Comparison of ENCODE assay signal across 8 cellular contexts in the genomic region with DNA sequence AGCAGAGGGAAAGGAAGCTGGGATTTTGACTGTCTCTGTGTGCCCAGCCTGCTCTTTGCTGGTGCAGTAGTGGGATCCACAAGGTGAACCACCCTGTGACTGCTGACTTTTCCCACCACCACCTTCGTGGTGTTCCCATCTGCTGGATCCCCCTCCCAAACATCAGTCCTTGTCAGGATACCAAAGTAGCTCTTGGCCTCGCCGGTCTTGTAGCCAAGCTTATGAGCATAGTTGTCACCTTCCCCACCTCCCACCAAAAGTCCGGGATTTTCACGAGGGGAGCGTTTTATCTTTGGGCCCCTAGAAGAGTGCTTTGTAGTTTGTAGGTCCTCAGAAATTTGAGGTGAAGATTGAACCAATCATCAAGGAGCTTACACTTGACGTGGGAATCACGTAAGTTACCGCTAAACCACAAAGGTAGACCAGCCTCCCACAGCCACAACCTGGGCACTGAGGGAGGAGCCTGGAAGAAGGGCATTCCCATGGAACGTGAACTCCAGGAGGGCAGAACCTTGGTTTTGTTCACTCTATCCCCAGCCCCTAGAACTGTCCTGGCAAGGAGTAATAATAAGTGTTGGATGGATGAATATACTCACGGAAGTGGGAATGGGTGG. TPM values are rescaled to one million over a fixed set of nuclear protein-coding genes. Genes with fewer than 3 reads are reported as not detected.
DNase-seq lines count a peak whose midpoint lies in the region; ATAC-seq and TF ChIP-seq lines count a peak whose summit lies in the region.

No MANE protein-coding gene starts in this region.

- H3K27me3 Mint-ChIP-seq in T-helper 1 cell treated with Interleukin-12 subunit alpha and Interleukin-12 subunit beta and Interleukin-4 antibody, amounts not matched to agents 30 μg/mL and 1 μg/mL, for 36 hours (ENCODE audit: low read depth): no peaks in the 10 kb centered on the region

- H3K9me3 ChIP-seq in esophagus (ENCODE audit: control insufficient read depth in 2 of 2, insufficient read depth in 1 of 2, low read depth in 1 of 2, low read length in 1 of 2): no peaks in the 10 kb centered on the region
- no peaks in the 10 kb centered on the region for H3K9me3 ChIP-seq in skeletal muscle satellite cell (replicated peaks; ENCODE audit: low read length)

- H3K36me3 ChIP-seq in esophagus (ENCODE audit: control insufficient read depth in 2 of 2, insufficient read depth in 2 of 2, low read length in 1 of 2) (no peaks in the 10 kb centered on the region), skeletal muscle satellite cell (ENCODE audit: insufficient read depth, low read length) (no peaks in the 10 kb centered on the region)

- H3K4me1 Mint-ChIP-seq in T-helper 1 cell treated with Interleukin-12 subunit alpha and Interleukin-12 subunit beta and Interleukin-4 antibody, amounts not matched to agents 30 μg/mL and 1 μg/mL, for 36 hours (ENCODE audit: low read depth): peaks cover 52% of the 10 kb centered on the region

- no peak overlapping the region for H3K9ac ChIP-seq in skeletal muscle satellite cell (ENCODE audit: low read depth, low read length)

- peaks cover 16% of the 10 kb centered on the region for H3K36me3 Mint-ChIP-seq in T-helper 1 cell treated with Interleukin-12 subunit alpha and Interleukin-12 subunit beta and Interleukin-4 antibody, amounts not matched to agents 30 μg/mL and 1 μg/mL, for 36 hours (ENCODE audit: low read depth)

- 60 to 66% methylated on average over 11 of the region's 11 CpGs for WGBS in esophagus, 2 donors

- peak overlapping the region; percentile 83 for H3K27ac Mint-ChIP-seq in T-helper 1 cell treated with Interleukin-12 subunit alpha and Interleukin-12 subunit beta and Interleukin-4 antibody, amounts not matched to agents 30 μg/mL and 1 μg/mL, for 36 hours

- H3K27ac ChIP-seq in esophagus (ENCODE audit: low read depth in 2 of 2, low read length in 1 of 2): peak overlapping the region; percentile 84 to 90

- H3K4me1 ChIP-seq in esophagus (ENCODE audit: control insufficient read depth in 2 of 2, insufficient read depth in 2 of 2, low read length in 1 of 2) (peaks cover 10 to 27% of the 10 kb centered on the region in 2 donors), skeletal muscle satellite cell (ENCODE audit: control insufficient read depth, insufficient read depth, low read length) (peaks cover 35% of the 10 kb centered on the region)

- H3K4me3 ChIP-seq in HFF-Myc (replicated peaks; ENCODE audit: low read depth, low read length): peak overlapping the region; percentile 86
- peak overlapping the region; percentile 78 to 87 for H3K4me3 ChIP-seq in esophagus (ENCODE audit: low read depth in 1 of 2, low read length in 2 of 2)
- H3K4me3 ChIP-seq in skeletal muscle satellite cell (ENCODE audit: low read length): peak overlapping the region; percentile 97

- TF ChIP-seq CTCF in HFF-Myc (IDR thresholded peaks at IDR 0.05; ENCODE audit: low read depth, low read length, missing control alignments): no peak

- H3K27me3 ChIP-seq in esophagus (ENCODE audit: control insufficient read depth in 1 of 2, insufficient read depth in 2 of 2, low read length in 2 of 2) (no peaks in the 10 kb centered on the region), skeletal muscle satellite cell (ENCODE audit: control insufficient read depth, insufficient read depth, low read length) (no peaks in the 10 kb centered on the region)

- peak overlapping the region; percentile 94 for H3K4me2 ChIP-seq in skeletal muscle satellite cell (ENCODE audit: low read length)

- peak overlapping the region; percentile 77 for H3K4me3 Mint-ChIP-seq in T-helper 1 cell treated with Interleukin-12 subunit alpha and Interleukin-12 subunit beta and Interleukin-4 antibody, amounts not matched to agents 30 μg/mL and 1 μg/mL, for 36 hours

- no peak for DNase-seq in HFF-Myc (ENCODE audit: extremely low read depth, low read depth)
- no peak for DNase-seq in GM03348 (ENCODE audit: low spot score)

- ATAC-seq in GM21737 (IDR thresholded peaks at IDR 0.05; ENCODE audit: unreplicated experiment) (no peak), GM21526 (IDR thresholded peaks at IDR 0.05; ENCODE audit: low FRiP score, unreplicated experiment) (no peak), HG02970 (IDR thresholded peaks at IDR 0.05; ENCODE audit: low FRiP score, unreplicated experiment) (no peak)

- H3K9me3 Mint-ChIP-seq in T-helper 1 cell treated with Interleukin-12 subunit alpha and Interleukin-12 subunit beta and Interleukin-4 antibody, amounts not matched to agents 30 μg/mL and 1 μg/mL, for 36 hours: no peaks in the 10 kb centered on the region

RNA-seq across cellular contexts. Expression of a gene that starts 0.9 kb away (rescaled TPM):
- polyA plus RNA-seq in esophagus: 10 to 100 TPM; 46.7 to 59.5 TPM
- total RNA-seq in skeletal muscle satellite cell (2012; rRNA removed): 30.9 and 39.3 TPM in 2 replicates

RNA-seq across cellular contexts. Expression of a gene that starts 36.7 kb away (rescaled TPM):
- under 1 TPM; 0.10 to 0.14 TPM for polyA plus RNA-seq in esophagus
- under 0.01 TPM in 1 of 2 replicates, not detected in the other for total RNA-seq in skeletal muscle satellite cell (2012; rRNA removed)
